In the genomic region with DNA sequence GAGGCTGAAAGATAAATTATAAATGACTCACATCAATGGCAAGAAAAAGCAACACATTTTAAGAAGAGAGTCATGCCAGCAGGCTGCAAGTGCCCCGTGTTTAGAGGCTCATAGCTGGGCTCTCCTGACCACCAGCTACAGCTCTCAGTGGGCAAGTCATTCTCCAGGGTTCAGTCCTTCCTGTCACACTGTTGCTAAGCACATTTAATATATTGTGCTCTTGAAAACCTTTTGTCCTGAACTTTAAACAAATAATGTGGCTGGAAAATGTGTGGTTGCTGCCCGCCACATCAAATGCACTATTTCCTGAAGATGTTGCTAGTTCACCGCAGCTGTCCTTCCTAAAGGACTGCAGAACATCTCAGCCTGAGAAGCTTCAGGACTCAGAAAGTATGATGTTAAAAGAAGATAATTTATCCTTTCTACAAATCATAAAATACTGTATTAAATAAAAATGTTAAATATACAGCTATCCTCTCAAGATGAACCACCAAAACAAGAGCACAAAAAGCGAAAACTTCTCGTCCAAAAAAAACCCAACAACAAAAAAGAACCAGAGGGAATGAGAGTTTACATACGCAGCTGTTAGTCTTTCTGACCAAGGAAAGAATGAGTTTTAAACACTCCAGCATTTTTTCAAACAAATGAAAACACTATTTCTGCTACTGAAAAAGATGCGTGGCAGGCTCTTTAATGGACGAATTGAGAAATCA, we compare ENCODE assay signal across 8 cellular contexts. TPM values are rescaled to one million over a fixed set of nuclear protein-coding genes. Genes with fewer than 3 reads are reported as not detected.
DNase-seq lines count a peak whose midpoint lies in the region; ATAC-seq and TF ChIP-seq lines count a peak whose summit lies in the region.

No MANE protein-coding gene starts in this region.

- WGBS in lower leg skin, 2 donors = 7 to 10% methylated on average over 8 of the region's 8 CpGs

- in situ Hi-C loops in brain microvascular endothelial cell (cut with HindIII; ENCODE audit: low pct_ligation_motif_present, low sequenced_read_pairs) = no loop called here

- H3K36me3 Mint-ChIP-seq in stimulated activated naive CD8-positive, alpha-beta T cell treated with anti-CD3 and anti-CD28 coated beads, Interleukin-15, Interleukin-2, amounts not matched to agents 100 ng/mL and 50 ng/mL, for 24 hours (ENCODE audit: low read depth) = peaks cover 34% of the 10 kb centered on the region

- DNase-seq in SJCRH30 = peak; percentile 17 to 44
- peak; percentile 6 for DNase-seq in brain microvascular endothelial cell
- DNase-seq in lower leg skin (ENCODE audit: low spot score in 2 of 2) = no peak
- DNase-seq in SKM-1 (lab: John Stamatoyannopoulos, UW; ENCODE audit: unreplicated experiment) = no peak

- H3K27ac Mint-ChIP-seq in stimulated activated naive CD8-positive, alpha-beta T cell treated with anti-CD3 and anti-CD28 coated beads, Interleukin-15, Interleukin-2, amounts not matched to agents 100 ng/mL and 50 ng/mL, for 24 hours = peak overlapping the region; percentile 87

- H3K4me3 ChIP-seq in SJCRH30 (peak overlapping the region; percentile 83), brain microvascular endothelial cell (ENCODE audit: low read depth, low read length) (peak overlapping the region; percentile 68), lower leg skin (ENCODE audit: low read depth, poor library complexity, severe bottlenecking) (peak overlapping the region; percentile 49)

- H3K36me3 ChIP-seq in SJCRH30 (peaks cover 22% of the 10 kb centered on the region), brain microvascular endothelial cell (replicated peaks) (peaks cover 18% of the 10 kb centered on the region)

- H3K4me1 Mint-ChIP-seq in stimulated activated naive CD8-positive, alpha-beta T cell treated with anti-CD3 and anti-CD28 coated beads, Interleukin-15, Interleukin-2, amounts not matched to agents 100 ng/mL and 50 ng/mL, for 24 hours (ENCODE audit: low read depth) = peaks cover 32% of the 10 kb centered on the region

- peaks cover 7% of the 10 kb centered on the region for H3K9me3 Mint-ChIP-seq in stimulated activated naive CD8-positive, alpha-beta T cell treated with anti-CD3 and anti-CD28 coated beads, Interleukin-15, Interleukin-2, amounts not matched to agents 100 ng/mL and 50 ng/mL, for 24 hours

- no peaks in the 10 kb centered on the region for H3K27me3 Mint-ChIP-seq in stimulated activated naive CD8-positive, alpha-beta T cell treated with anti-CD3 and anti-CD28 coated beads, Interleukin-15, Interleukin-2, amounts not matched to agents 100 ng/mL and 50 ng/mL, for 24 hours

- H3K4me3 Mint-ChIP-seq in stimulated activated naive CD8-positive, alpha-beta T cell treated with anti-CD3 and anti-CD28 coated beads, Interleukin-15, Interleukin-2, amounts not matched to agents 100 ng/mL and 50 ng/mL, for 24 hours = peak overlapping the region; percentile 86

- H3K9me3 ChIP-seq in SJCRH30 (replicated peaks) = no peaks in the 10 kb centered on the region

- no peaks in the 10 kb centered on the region for H3K27me3 ChIP-seq in SJCRH30
- no peaks in the 10 kb centered on the region for H3K27me3 ChIP-seq in brain microvascular endothelial cell (replicated peaks)

- peak overlapping the region; percentile 83 for H3K27ac ChIP-seq in C4-2B
- H3K27ac ChIP-seq in SJCRH30 = peak overlapping the region; percentile 73
- peak overlapping the region; percentile 79 for H3K27ac ChIP-seq in brain microvascular endothelial cell

- ATAC-seq in GM18907 (IDR thresholded peaks at IDR 0.05; ENCODE audit: unreplicated experiment) (peak; percentile 58), HG03342 (IDR thresholded peaks at IDR 0.05; ENCODE audit: unreplicated experiment) (peak; percentile 44)

- TF ChIP-seq POLR2A in lower leg skin (IDR thresholded peaks at IDR 0.05) = no peak

- H3K4me1 ChIP-seq in SJCRH30 = peaks cover 23% of the 10 kb centered on the region

- intact Hi-C loops in lower leg skin (cut with DNase I; ENCODE audit: low total_unique reads) = no loop called here

- TF ChIP-seq CTCF in C4-2B (conservative IDR thresholded peaks at IDR 0.05) = no peak
- TF ChIP-seq CTCF in brain microvascular endothelial cell (IDR thresholded peaks at IDR 0.05; ENCODE audit: low read depth, low read length, missing control alignments) = no peak
- no peak for TF ChIP-seq CTCF in lower leg skin (IDR thresholded peaks at IDR 0.05)

RNA-seq across cellular contexts. Expression of gene TARS3, which starts 1.0 kb away (rescaled TPM):
- total RNA-seq in SJCRH30 (2014; rRNA removed; shearing (Covaris generic)) = 23.7 and 28.8 TPM in 2 replicates
- total RNA-seq in lower leg skin = 10 to 100 TPM in 2 of 4 donors, 1 to 10 TPM in 2; 6.2 to 11.3 (median 9.6) TPM

Comparison
In these comparisons a context has a peak if more than half of its experiments do, and no peak if none do; other contexts are left out.
1. DNase-seq: peak in SJCRH30 (2 of 2) and brain microvascular endothelial cell (single experiment); none in lower leg skin (0 of 2) and SKM-1 (single experiment).
2. Peak in every context shown above with its lines, with median percentiles within 50 percentile points of each other: H3K27ac ChIP-seq and H3K4me3 ChIP-seq.